Comparison of ENCODE assay signal across 1 cellular context in genomic region chr20:44370639-44371218, GRCh38.
A peak's percentile ranks its signal among the peaks of the same experiment; 100 is the strongest.
TF ChIP-seq lines count a peak whose summit lies in the region.

No MANE protein-coding gene starts in this region.

TF ChIP-seq in HepG2, 621 proteins besides CTCF, POLR2A, EP300 and RAD21 (continued from another document and continues in another):
- TF ChIP-seq BRCA1 (CRISPR knock-in tag; IDR thresholded peaks at IDR 0.05) (0 out of 2 replicates have a peak, but pooled peaks have one; percentile 24), ZNF747 (CRISPR knock-in tag; IDR thresholded peaks at IDR 0.05; ENCODE audit: borderline replicate concordance) (peak; percentile 89; the same call in 1 of the 2 replicates), ZBTB21 (CRISPR knock-in tag; IDR thresholded peaks at IDR 0.05) (no peak), BCL6 (CRISPR knock-in tag; IDR thresholded peaks at IDR 0.05) (peak; percentile 86), ETV6 (CRISPR knock-in tag; conservative IDR thresholded peaks at IDR 0.05) (peak; percentile 78), HOXA7 (CRISPR knock-in tag; IDR thresholded peaks at IDR 0.05) (no peak), TMF1 (CRISPR knock-in tag; IDR thresholded peaks at IDR 0.05; ENCODE audit: low read depth) (no peak), PAF1 (CRISPR knock-in tag; IDR thresholded peaks at IDR 0.05) (no peak), YY1 (IDR thresholded peaks at IDR 0.05; ENCODE audit: insufficient read depth, insufficient replicate concordance, low read depth, low read length) (peak; percentile 84), HOXA5 (CRISPR knock-in tag; IDR thresholded peaks at IDR 0.05) (peak; percentile 70; the same call in 1 of the 2 replicates), POGZ (CRISPR knock-in tag; IDR thresholded peaks at IDR 0.05) (peak; percentile 93), ZFP37 (CRISPR knock-in tag; IDR thresholded peaks at IDR 0.05; ENCODE audit: borderline replicate concordance) (peak; percentile 20; the same call in 1 of the 2 replicates), CBX1 (IDR thresholded peaks at IDR 0.05; ENCODE audit: low read depth) (peak; percentile 81), KDM1A (CRISPR knock-in tag; IDR thresholded peaks at IDR 0.05) (peak; percentile 73; the same call in 1 of the 2 replicates), FOXA1 (IDR thresholded peaks at IDR 0.05) (no peak; the same call in 1 of the 2 replicates), FOXA1 (CRISPR knock-in tag; IDR thresholded peaks at IDR 0.05) (peak; percentile 100), IRF2 (CRISPR knock-in tag; IDR thresholded peaks at IDR 0.05) (peak; percentile 91), SP5 (CRISPR knock-in tag; IDR thresholded peaks at IDR 0.05; ENCODE audit: borderline replicate concordance, low read depth) (peak; percentile 35; the same call in 1 of the 2 replicates), ZBTB38 (CRISPR knock-in tag; IDR thresholded peaks at IDR 0.05) (peak; percentile 84), ZNF512B (CRISPR knock-in tag; IDR thresholded peaks at IDR 0.05; ENCODE audit: borderline replicate concordance) (0 out of 2 replicates have a peak, but pooled peaks have one; percentile 25), CCAR2 (optimal IDR thresholded peaks at IDR 0.05; ENCODE audit: low read depth, low read length) (peak; percentile 93), KLF12 (CRISPR knock-in tag; IDR thresholded peaks at IDR 0.05; ENCODE audit: borderline replicate concordance) (no peak), HHEX (CRISPR knock-in tag; IDR thresholded peaks at IDR 0.05) (no peak), PRPF4 (IDR thresholded peaks at IDR 0.05; ENCODE audit: low read depth, low read length, poor library complexity, severe bottlenecking) (peak; percentile 69), ZSCAN25 (CRISPR knock-in tag; IDR thresholded peaks at IDR 0.05) (peak; percentile 79; the same call in 1 of the 2 replicates), KDM5B (CRISPR knock-in tag; IDR thresholded peaks at IDR 0.05; ENCODE audit: borderline replicate concordance) (peak; percentile 16; the same call in 1 of the 2 replicates), ETV5 (CRISPR knock-in tag; IDR thresholded peaks at IDR 0.05; ENCODE audit: borderline replicate concordance) (peak; percentile 89), NR1H2 (CRISPR knock-in tag; IDR thresholded peaks at IDR 0.05; ENCODE audit: borderline replicate concordance, low read depth) (no peak), ZNF563 (CRISPR knock-in tag; IDR thresholded peaks at IDR 0.05) (peak; percentile 53; the same call in 1 of the 2 replicates), ZNF788 (CRISPR knock-in tag; IDR thresholded peaks at IDR 0.05; ENCODE audit: borderline replicate concordance) (peak; percentile 91; the same call in 1 of the 2 replicates), ARNT (IDR thresholded peaks at IDR 0.05) (no peak), ZNF546 (CRISPR knock-in tag; conservative IDR thresholded peaks at IDR 0.05) (no peak), ZNF354B (CRISPR knock-in tag; IDR thresholded peaks at IDR 0.05) (0 out of 2 replicates have a peak, but pooled peaks have one; percentile 48), ZNF652 (CRISPR knock-in tag; IDR thresholded peaks at IDR 0.05; ENCODE audit: borderline replicate concordance, low read depth) (peak; percentile 51), SNAI1 (CRISPR knock-in tag; IDR thresholded peaks at IDR 0.05; ENCODE audit: borderline replicate concordance) (no peak), AHR (CRISPR knock-in tag; IDR thresholded peaks at IDR 0.05) (peak; percentile 39; the same call in 1 of the 2 replicates), ZNF230 (CRISPR knock-in tag; IDR thresholded peaks at IDR 0.05) (no peak), NR2F2 (IDR thresholded peaks at IDR 0.05; ENCODE audit: borderline replicate concordance, low read depth) (peak; percentile 37; the same call in 1 of the 2 replicates), RXRB (CRISPR knock-in tag; IDR thresholded peaks at IDR 0.05; ENCODE audit: borderline replicate concordance) (peak; percentile 89), SKI (IDR thresholded peaks at IDR 0.05; ENCODE audit: partially characterized antibody) (peak; percentile 100), PATZ1 (CRISPR knock-in tag; IDR thresholded peaks at IDR 0.05) (peak; percentile 89), ADNP (CRISPR knock-in tag; IDR thresholded peaks at IDR 0.05) (peak; percentile 54), ZNF607 (CRISPR knock-in tag; IDR thresholded peaks at IDR 0.05; ENCODE audit: borderline replicate concordance) (peak; percentile 88; the same call in 1 of the 2 replicates), ZNF264 (CRISPR knock-in tag; IDR thresholded peaks at IDR 0.05) (peak; percentile 93), ZNF746 (CRISPR knock-in tag; IDR thresholded peaks at IDR 0.05) (no peak), ZNF703 (CRISPR knock-in tag; IDR thresholded peaks at IDR 0.05; ENCODE audit: borderline replicate concordance) (no peak), MAFK (conservative IDR thresholded peaks at IDR 0.05 in 1 of 2, IDR thresholded peaks at IDR 0.05 in 1 of 2; ENCODE audit: low read length in 2 of 2) (peak; percentile 65 to 76), ZNF460 (CRISPR knock-in tag; IDR thresholded peaks at IDR 0.05; ENCODE audit: borderline replicate concordance) (peak; percentile 41; the same call in 1 of the 2 replicates)
- TF ChIP-seq, protein P1, sequence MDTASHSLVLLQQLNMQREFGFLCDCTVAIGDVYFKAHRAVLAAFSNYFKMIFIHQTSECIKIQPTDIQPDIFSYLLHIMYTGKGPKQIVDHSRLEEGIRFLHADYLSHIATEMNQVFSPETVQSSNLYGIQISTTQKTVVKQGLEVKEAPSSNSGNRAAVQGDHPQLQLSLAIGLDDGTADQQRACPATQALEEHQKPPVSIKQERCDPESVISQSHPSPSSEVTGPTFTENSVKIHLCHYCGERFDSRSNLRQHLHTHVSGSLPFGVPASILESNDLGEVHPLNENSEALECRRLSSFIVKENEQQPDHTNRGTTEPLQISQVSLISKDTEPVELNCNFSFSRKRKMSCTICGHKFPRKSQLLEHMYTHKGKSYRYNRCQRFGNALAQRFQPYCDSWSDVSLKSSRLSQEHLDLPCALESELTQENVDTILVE (CRISPR knock-in tag; IDR thresholded peaks at IDR 0.05), result no peak
- TF ChIP-seq, protein P2, sequence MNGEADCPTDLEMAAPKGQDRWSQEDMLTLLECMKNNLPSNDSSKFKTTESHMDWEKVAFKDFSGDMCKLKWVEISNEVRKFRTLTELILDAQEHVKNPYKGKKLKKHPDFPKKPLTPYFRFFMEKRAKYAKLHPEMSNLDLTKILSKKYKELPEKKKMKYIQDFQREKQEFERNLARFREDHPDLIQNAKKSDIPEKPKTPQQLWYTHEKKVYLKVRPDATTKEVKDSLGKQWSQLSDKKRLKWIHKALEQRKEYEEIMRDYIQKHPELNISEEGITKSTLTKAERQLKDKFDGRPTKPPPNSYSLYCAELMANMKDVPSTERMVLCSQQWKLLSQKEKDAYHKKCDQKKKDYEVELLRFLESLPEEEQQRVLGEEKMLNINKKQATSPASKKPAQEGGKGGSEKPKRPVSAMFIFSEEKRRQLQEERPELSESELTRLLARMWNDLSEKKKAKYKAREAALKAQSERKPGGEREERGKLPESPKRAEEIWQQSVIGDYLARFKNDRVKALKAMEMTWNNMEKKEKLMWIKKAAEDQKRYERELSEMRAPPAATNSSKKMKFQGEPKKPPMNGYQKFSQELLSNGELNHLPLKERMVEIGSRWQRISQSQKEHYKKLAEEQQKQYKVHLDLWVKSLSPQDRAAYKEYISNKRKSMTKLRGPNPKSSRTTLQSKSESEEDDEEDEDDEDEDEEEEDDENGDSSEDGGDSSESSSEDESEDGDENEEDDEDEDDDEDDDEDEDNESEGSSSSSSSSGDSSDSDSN (CRISPR knock-in tag; IDR thresholded peaks at IDR 0.05), result peak; percentile 93
- TF ChIP-seq, protein P3, sequence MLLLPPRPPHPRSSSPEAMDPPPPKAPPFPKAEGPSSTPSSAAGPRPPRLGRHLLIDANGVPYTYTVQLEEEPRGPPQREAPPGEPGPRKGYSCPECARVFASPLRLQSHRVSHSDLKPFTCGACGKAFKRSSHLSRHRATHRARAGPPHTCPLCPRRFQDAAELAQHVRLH (CRISPR knock-in tag; IDR thresholded peaks at IDR 0.05; ENCODE audit: borderline replicate concordance, low read depth), result peak; percentile 96; the same call in 1 of the 2 replicates
- TF ChIP-seq, protein P4, sequence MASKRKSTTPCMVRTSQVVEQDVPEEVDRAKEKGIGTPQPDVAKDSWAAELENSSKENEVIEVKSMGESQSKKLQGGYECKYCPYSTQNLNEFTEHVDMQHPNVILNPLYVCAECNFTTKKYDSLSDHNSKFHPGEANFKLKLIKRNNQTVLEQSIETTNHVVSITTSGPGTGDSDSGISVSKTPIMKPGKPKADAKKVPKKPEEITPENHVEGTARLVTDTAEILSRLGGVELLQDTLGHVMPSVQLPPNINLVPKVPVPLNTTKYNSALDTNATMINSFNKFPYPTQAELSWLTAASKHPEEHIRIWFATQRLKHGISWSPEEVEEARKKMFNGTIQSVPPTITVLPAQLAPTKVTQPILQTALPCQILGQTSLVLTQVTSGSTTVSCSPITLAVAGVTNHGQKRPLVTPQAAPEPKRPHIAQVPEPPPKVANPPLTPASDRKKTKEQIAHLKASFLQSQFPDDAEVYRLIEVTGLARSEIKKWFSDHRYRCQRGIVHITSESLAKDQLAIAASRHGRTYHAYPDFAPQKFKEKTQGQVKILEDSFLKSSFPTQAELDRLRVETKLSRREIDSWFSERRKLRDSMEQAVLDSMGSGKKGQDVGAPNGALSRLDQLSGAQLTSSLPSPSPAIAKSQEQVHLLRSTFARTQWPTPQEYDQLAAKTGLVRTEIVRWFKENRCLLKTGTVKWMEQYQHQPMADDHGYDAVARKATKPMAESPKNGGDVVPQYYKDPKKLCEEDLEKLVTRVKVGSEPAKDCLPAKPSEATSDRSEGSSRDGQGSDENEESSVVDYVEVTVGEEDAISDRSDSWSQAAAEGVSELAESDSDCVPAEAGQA (IDR thresholded peaks at IDR 0.05; ENCODE audit: low read depth), result peak; percentile 59; the same call in 1 of the 2 replicates
- TF ChIP-seq, protein P4 (CRISPR knock-in tag; IDR thresholded peaks at IDR 0.05; ENCODE audit: borderline replicate concordance), result no peak
- TF ChIP-seq, protein P5, sequence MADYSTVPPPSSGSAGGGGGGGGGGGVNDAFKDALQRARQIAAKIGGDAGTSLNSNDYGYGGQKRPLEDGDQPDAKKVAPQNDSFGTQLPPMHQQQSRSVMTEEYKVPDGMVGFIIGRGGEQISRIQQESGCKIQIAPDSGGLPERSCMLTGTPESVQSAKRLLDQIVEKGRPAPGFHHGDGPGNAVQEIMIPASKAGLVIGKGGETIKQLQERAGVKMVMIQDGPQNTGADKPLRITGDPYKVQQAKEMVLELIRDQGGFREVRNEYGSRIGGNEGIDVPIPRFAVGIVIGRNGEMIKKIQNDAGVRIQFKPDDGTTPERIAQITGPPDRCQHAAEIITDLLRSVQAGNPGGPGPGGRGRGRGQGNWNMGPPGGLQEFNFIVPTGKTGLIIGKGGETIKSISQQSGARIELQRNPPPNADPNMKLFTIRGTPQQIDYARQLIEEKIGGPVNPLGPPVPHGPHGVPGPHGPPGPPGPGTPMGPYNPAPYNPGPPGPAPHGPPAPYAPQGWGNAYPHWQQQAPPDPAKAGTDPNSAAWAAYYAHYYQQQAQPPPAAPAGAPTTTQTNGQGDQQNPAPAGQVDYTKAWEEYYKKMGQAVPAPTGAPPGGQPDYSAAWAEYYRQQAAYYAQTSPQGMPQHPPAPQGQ (CRISPR knock-in tag; IDR thresholded peaks at IDR 0.05; ENCODE audit: borderline replicate concordance), result no peak
